In the genomic region with DNA sequence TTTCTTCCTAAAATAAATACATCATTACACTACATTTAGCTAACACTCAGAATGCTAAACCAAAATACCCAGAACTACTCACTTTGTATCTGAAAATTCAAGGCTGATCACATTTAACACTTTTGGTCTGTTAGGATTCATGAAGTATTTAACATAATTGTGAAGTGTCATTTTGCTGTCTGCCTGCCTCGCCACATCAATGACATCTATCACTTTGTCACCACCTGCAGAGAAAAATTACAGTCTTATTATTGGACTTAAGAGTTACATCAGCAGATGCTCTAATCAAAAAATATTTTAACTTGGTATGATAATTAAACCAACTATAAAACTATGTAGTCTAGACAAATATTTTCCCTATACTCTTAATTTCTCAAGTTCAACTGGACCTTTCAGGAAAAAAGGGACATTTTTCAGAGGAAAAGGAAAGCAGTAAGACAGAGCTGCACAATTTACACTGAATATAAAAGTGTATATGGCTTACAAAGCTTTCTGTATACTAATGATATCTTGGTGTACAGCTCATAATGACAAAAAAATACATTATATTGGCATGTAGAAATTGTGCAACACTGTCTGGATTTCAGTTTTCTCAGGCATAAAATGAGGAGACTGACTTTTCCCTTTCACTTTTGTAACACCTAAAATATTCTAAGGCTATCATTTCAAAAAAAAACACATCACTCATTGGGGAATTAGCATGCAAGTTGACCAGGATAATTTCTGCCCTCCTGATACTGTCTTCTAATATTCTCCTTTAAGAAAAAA, we compare ENCODE assay signal across 19 cellular contexts. TPM values are rescaled to one million over a fixed set of nuclear protein-coding genes. Genes with fewer than 3 reads are reported as not detected.
DNase-seq lines count a peak whose midpoint lies in the region; TF ChIP-seq lines count a peak whose summit lies in the region.
"Had no signal": no experiment of that assay in that cellular context is flagged by ENCODE, and none has a peak within 500 bp of the region (broad histone marks: within the 10 kb centered on the region; RNA-seq: fewer than 3 reads in every experiment).

No MANE protein-coding gene starts in this region.

- H3K79me2 ChIP-seq in DOHH2 (ENCODE audit: control insufficient read depth, low read length), result peaks cover 2% of the 10 kb centered on the region
- no peaks in the 10 kb centered on the region for H3K79me2 ChIP-seq in neural cell (replicated peaks; ENCODE audit: insufficient read depth, low read length)
- H3K79me2 ChIP-seq in PC-9 (ENCODE audit: low read depth), result no peaks in the 10 kb centered on the region

- H2AFZ ChIP-seq in neural cell (ENCODE audit: low read depth, low read length) (no peak overlapping the region), PC-9 (no peak overlapping the region)
- H2AFZ ChIP-seq: GM23248 had no signal

- H3F3A ChIP-seq in DOHH2 (ENCODE audit: control insufficient read depth, insufficient read depth) (peaks cover 43% of the 10 kb centered on the region), neural cell (ENCODE audit: insufficient read depth, low read length, poor library complexity, severe bottlenecking) (peaks cover 6% of the 10 kb centered on the region), PC-9 (ENCODE audit: insufficient read depth, low read depth) (no peaks in the 10 kb centered on the region)

- H3K36me3 ChIP-seq in DOHH2 (ENCODE audit: control insufficient read depth, low read length), result peaks cover 78% of the 10 kb centered on the region
- H3K36me3 ChIP-seq in neural cell (ENCODE audit: insufficient read depth, low read length), result no peaks in the 10 kb centered on the region
- no peaks in the 10 kb centered on the region for H3K36me3 ChIP-seq in PC-9 (ENCODE audit: low read depth)
- H3K36me3 ChIP-seq: HAP-1, SJCRH30 had no signal

- CTCF ChIA-PET in PC-9 (lab: Charles Lee), result no interaction called here

- H3K9me2 ChIP-seq in DOHH2 (replicated peaks; ENCODE audit: control insufficient read depth, low read length), result no peaks in the 10 kb centered on the region
- H3K9me2 ChIP-seq in neural cell (ENCODE audit: insufficient read depth, low read length), result no peaks in the 10 kb centered on the region
- no peaks in the 10 kb centered on the region for H3K9me2 ChIP-seq in PC-9 (ENCODE audit: insufficient read depth)

- POLR2A ChIA-PET in PC-9 (lab: Charles Lee; ENCODE audit: unreplicated experiment), result no interaction called here

- no peak for TF ChIP-seq RAD21 in neural cell (conservative IDR thresholded peaks at IDR 0.05)

- H3K9me3 ChIP-seq in DOHH2 (ENCODE audit: control insufficient read depth, insufficient read depth, low read length) (no peaks in the 10 kb centered on the region), neural cell (ENCODE audit: low read length) (no peaks in the 10 kb centered on the region), PC-9 (ENCODE audit: insufficient read depth, low read depth) (no peaks in the 10 kb centered on the region)
- H3K9me3 ChIP-seq: HAP-1, SJCRH30 had no signal

- peaks cover 34% of the 10 kb centered on the region for H3K4me1 Mint-ChIP-seq in activated T-cell treated with anti-CD3 and anti-CD28 coated beads, Interleukin-2, amount 50 U/mL, for 24 hours (ENCODE audit: low read depth)
- peaks cover 26% of the 10 kb centered on the region for H3K4me1 Mint-ChIP-seq in activated naive CD8-positive, alpha-beta T cell (ENCODE audit: low read depth)
- H3K4me1 Mint-ChIP-seq: CD14-positive monocyte had no signal

- H3K9me3 Mint-ChIP-seq in activated T-cell treated with anti-CD3 and anti-CD28 coated beads, Interleukin-2, amount 50 U/mL, for 24 hours, result no peaks in the 10 kb centered on the region
- no peaks in the 10 kb centered on the region for H3K9me3 Mint-ChIP-seq in activated naive CD8-positive, alpha-beta T cell (ENCODE audit: low read depth)
- H3K9me3 Mint-ChIP-seq: CD14-positive monocyte had no signal

- H3K4me1 ChIP-seq in DOHH2 (ENCODE audit: control insufficient read depth, low read length) (peaks cover 68% of the 10 kb centered on the region), PC-9 (replicated peaks; ENCODE audit: insufficient read depth) (no peaks in the 10 kb centered on the region)
- H3K4me1 ChIP-seq: SJCRH30 had no signal

- no TSS peak for BruUV-seq in PC-9 (replicated peaks; lab: Mats Ljungman, UMichigan)

- intact Hi-C loops in PC-9 (cut with micrococcal nuclease; ENCODE audit: unreplicated experiment), result no loop called here

- peaks cover 77% of the 10 kb centered on the region for H3K36me3 Mint-ChIP-seq in activated T-cell treated with anti-CD3 and anti-CD28 coated beads, Interleukin-2, amount 50 U/mL, for 24 hours (ENCODE audit: low read depth)
- peaks cover 23% of the 10 kb centered on the region for H3K36me3 Mint-ChIP-seq in activated naive CD8-positive, alpha-beta T cell

- no peak for DNase-seq in activated T-cell treated with anti-CD3 and anti-CD28 coated beads, Interleukin-2, amount 50 U/mL, for 24 hours
- no peak for DNase-seq in activated T-cell treated with anti-CD3 and anti-CD28 coated beads for 4 hours
- no peak for DNase-seq in PC-9
- no peak for DNase-seq in stimulated activated CD4-positive, alpha-beta T cell treated with anti-CD3 and anti-CD28 coated beads, Interleukin-15, amount 100 ng/mL, for 24 hours
- DNase-seq: EL, GF-D8, GM23248, KG1, NCI-H1092, NCI-H2029 treated with DMSO at 0.1 percent for 48 hours, NCI-H226, NCI-H524, NCI-H774, SJCRH30 had no signal

- no peak overlapping the region for H3K4me3 Mint-ChIP-seq in activated T-cell treated with anti-CD3 and anti-CD28 coated beads, Interleukin-2, amount 50 U/mL, for 24 hours
- H3K4me3 Mint-ChIP-seq in activated naive CD8-positive, alpha-beta T cell, result peak overlapping the region; percentile 15
- H3K4me3 Mint-ChIP-seq: CD14-positive monocyte had no signal

- no peak overlapping the region for H3K4me2 ChIP-seq in DOHH2 (ENCODE audit: low read length)
- no peak overlapping the region for H3K4me2 ChIP-seq in neural cell (ENCODE audit: low read length)
- no peak overlapping the region for H3K4me2 ChIP-seq in PC-9

- no peak overlapping the region for H3K9ac ChIP-seq in neural cell (ENCODE audit: low read length)
- H3K9ac ChIP-seq: GM23248 had no signal

- H3K27me3 Mint-ChIP-seq in activated T-cell treated with anti-CD3 and anti-CD28 coated beads, Interleukin-2, amount 50 U/mL, for 24 hours, result no peaks in the 10 kb centered on the region
- H3K27me3 Mint-ChIP-seq in activated naive CD8-positive, alpha-beta T cell, result no peaks in the 10 kb centered on the region

- H3K4me3 ChIP-seq in DOHH2 (ENCODE audit: low read length) (no peak overlapping the region), neural cell (ENCODE audit: low read length) (no peak overlapping the region), PC-9 (no peak overlapping the region)
- H3K4me3 ChIP-seq: GM23248, HAP-1, SJCRH30 had no signal

- H3K27me3 ChIP-seq in DOHH2 (ENCODE audit: control insufficient read depth, low read length), result no peaks in the 10 kb centered on the region
- H3K27me3 ChIP-seq in neural cell (ENCODE audit: insufficient read depth, low read depth, low read length), result no peaks in the 10 kb centered on the region
- no peaks in the 10 kb centered on the region for H3K27me3 ChIP-seq in PC-9 (ENCODE audit: insufficient read depth, low read depth)
- H3K27me3 ChIP-seq: SJCRH30 had no signal

- peak overlapping the region; percentile 76 for H3K27ac Mint-ChIP-seq in activated T-cell treated with anti-CD3 and anti-CD28 coated beads, Interleukin-2, amount 50 U/mL, for 24 hours
- H3K27ac Mint-ChIP-seq in activated naive CD8-positive, alpha-beta T cell, result peak overlapping the region; percentile 3
- H3K27ac Mint-ChIP-seq: CD14-positive monocyte had no signal

- H3K27ac ChIP-seq in DOHH2 (ENCODE audit: low read depth, low read length) (peak overlapping the region; percentile 83), neural cell (ENCODE audit: low read length) (peak overlapping the region; percentile 36), PC-9 (no peak overlapping the region)
- H3K27ac ChIP-seq: GM23248, SJCRH30 had no signal

- TF ChIP-seq EP300 in neural cell (conservative IDR thresholded peaks at IDR 0.05; ENCODE audit: poor library complexity, severe bottlenecking), result peak; percentile 98

- TF ChIP-seq CTCF in DOHH2 (IDR thresholded peaks at IDR 0.05; ENCODE audit: low read depth, low read length, poor library complexity, severe bottlenecking) (no peak), neural cell (IDR thresholded peaks at IDR 0.05; ENCODE audit: poor library complexity, severe bottlenecking) (no peak), PC-9 (conservative IDR thresholded peaks at IDR 0.05) (no peak)

- H4K20me1 ChIP-seq in DOHH2 (ENCODE audit: control insufficient read depth, insufficient read depth, low read depth, low read length), result no peaks in the 10 kb centered on the region
- no peaks in the 10 kb centered on the region for H4K20me1 ChIP-seq in neural cell (ENCODE audit: insufficient read depth)
- H4K20me1 ChIP-seq in PC-9 (ENCODE audit: insufficient read depth), result no peaks in the 10 kb centered on the region

TF ChIP-seq in neural cell, 6 proteins besides CTCF, POLR2A, EP300 and RAD21:
- TF ChIP-seq EZH2 (IDR thresholded peaks at IDR 0.05; ENCODE audit: borderline replicate concordance, insufficient read depth, low read length, poor library complexity, severe bottlenecking), result no peak
- peak; percentile 90 for TF ChIP-seq POLR2AphosphoS5 (IDR thresholded peaks at IDR 0.05)

RNA-seq across cellular contexts. Expression of a gene that starts 49.2 kb away (rescaled TPM):
- polyA plus RNA-seq in neural cell, result 6.4 and 8.2 TPM in 2 replicates
- polyA minus RNA-seq in neural cell, result 22.9 and 24.0 TPM in 2 replicates
- total RNA-seq in PC-9 (2021), result 1.5 and 1.8 TPM in 2 replicates
